ENCODE assay signal across 8 cellular contexts in genomic region chr19:2578911-2579677, GRCh38.
A peak's percentile ranks its signal among the peaks of the same experiment; 100 is the strongest.
DNase-seq lines count a peak whose midpoint lies in the region; ATAC-seq and TF ChIP-seq lines count a peak whose summit lies in the region.

No MANE protein-coding gene starts in this region.

- peaks cover 21% of the 10 kb centered on the region for H3K9me3 Mint-ChIP-seq in HFFc6
- H3K9me3 Mint-ChIP-seq in naive B cell: peaks cover 0 to 17% (median 2%) of the 10 kb centered on the region in 7 donors
- peaks cover 0 to 4% of the 10 kb centered on the region in 2 donors for H3K9me3 Mint-ChIP-seq in stimulated activated naive B cell treated with anti-CD40 and anti-IgM and Interleukin-4, amounts not matched to agents 10 μg/mL and 1 μg/mL and 100 μg/mL, for 72 hours

- peak overlapping the region; percentile 67 for H3K27ac Mint-ChIP-seq in HFFc6
- H3K27ac Mint-ChIP-seq in naive B cell: no peak overlapping the region
- H3K27ac Mint-ChIP-seq in stimulated activated naive B cell treated with anti-CD40 and anti-IgM and Interleukin-4, amounts not matched to agents 10 μg/mL and 1 μg/mL and 100 μg/mL, for 72 hours: peak overlapping the region; percentile 86

- H3K4me1 Mint-ChIP-seq in HFFc6 (ENCODE audit: low read depth) (peaks cover 11% of the 10 kb centered on the region), naive B cell (peaks cover 10 to 25% (median 17%) of the 10 kb centered on the region in 3 donors)
- H3K4me1 Mint-ChIP-seq in stimulated activated naive B cell treated with anti-CD40 and anti-IgM and Interleukin-4, amounts not matched to agents 10 μg/mL and 1 μg/mL and 100 μg/mL, for 72 hours: peaks cover 14 to 41% of the 10 kb centered on the region in 2 donors

- DNase-seq in Ammon's horn (ENCODE audit: low spot score) (peak; percentile 89), HFFc6 (peak; percentile 89), RPMI8226 (peak; percentile 72), fibroblast of peridontal ligament (ENCODE audit: extremely low read depth) (peak; percentile 88), naive B cell (peak; percentile 18)
- DNase-seq in activated effector memory CD4-positive, alpha-beta T cell treated with anti-CD3 and anti-CD28 coated beads, Interleukin-2, amount 50 U/mL, for 16 hours: peak; percentile 84
- DNase-seq in stimulated activated naive B cell treated with anti-CD40 and anti-IgM and Interleukin-4, amounts not matched to agents 10 μg/mL and 1 μg/mL and 100 μg/mL, for 72 hours: peak; percentile 32

- ATAC-seq in naive B cell (ENCODE audit: low read depth in 2 of 2) (no peak), GM21576 (IDR thresholded peaks at IDR 0.05; ENCODE audit: unreplicated experiment) (no peak)
- ATAC-seq in stimulated activated naive B cell treated with anti-CD40 and anti-IgM and Interleukin-4, amounts not matched to agents 10 μg/mL and 1 μg/mL and 100 μg/mL, for 72 hours (replicated peaks): peak; percentile 60 to 63

- TF ChIP-seq CTCF in HFFc6 (IDR thresholded peaks at IDR 0.05): peak; percentile 94

- peak overlapping the region; percentile 81 for H3K4me3 Mint-ChIP-seq in HFFc6
- H3K4me3 Mint-ChIP-seq in naive B cell: peak overlapping the region in 3 of 8 donors; percentile 16 to 47 (median 20)
- H3K4me3 Mint-ChIP-seq in stimulated activated naive B cell treated with anti-CD40 and anti-IgM and Interleukin-4, amounts not matched to agents 10 μg/mL and 1 μg/mL and 100 μg/mL, for 72 hours: peak overlapping the region; percentile 77 to 82

- H3K36me3 Mint-ChIP-seq in HFFc6 (ENCODE audit: low read depth) (peaks cover 5% of the 10 kb centered on the region; the same call in 1 of the 2 replicates), naive B cell (peaks cover 8 to 15% of the 10 kb centered on the region in 2 donors)
- peaks cover 19% of the 10 kb centered on the region in 2 donors for H3K36me3 Mint-ChIP-seq in stimulated activated naive B cell treated with anti-CD40 and anti-IgM and Interleukin-4, amounts not matched to agents 10 μg/mL and 1 μg/mL and 100 μg/mL, for 72 hours

- no peaks in the 10 kb centered on the region for H3K27me3 Mint-ChIP-seq in HFFc6 (ENCODE audit: insufficient read depth)
- H3K27me3 Mint-ChIP-seq in naive B cell: no peaks in the 10 kb centered on the region
- no peaks in the 10 kb centered on the region for H3K27me3 Mint-ChIP-seq in stimulated activated naive B cell treated with anti-CD40 and anti-IgM and Interleukin-4, amounts not matched to agents 10 μg/mL and 1 μg/mL and 100 μg/mL, for 72 hours

Comparison
In these comparisons a context has a peak if more than half of its experiments do, and no peak if none do; other contexts are left out.
1. DNase-seq: peak in every context shown above with its lines; median percentile 89 in Ammon's horn; 89 in HFFc6; 88 in fibroblast of peridontal ligament; 84 in activated effector memory CD4-positive, alpha-beta T cell treated with anti-CD3 and anti-CD28 coated beads, Interleukin-2, amount 50 U/mL, for 16 hours; 72 in RPMI8226; 32 in stimulated activated naive B cell treated with anti-CD40 and anti-IgM and Interleukin-4, amounts not matched to agents 10 μg/mL and 1 μg/mL and 100 μg/mL, for 72 hours; 18 in naive B cell.
2. H3K27ac Mint-ChIP-seq: peak in HFFc6 (single experiment) and stimulated activated naive B cell treated with anti-CD40 and anti-IgM and Interleukin-4, amounts not matched to agents 10 μg/mL and 1 μg/mL and 100 μg/mL, for 72 hours (single experiment); none in naive B cell (0 of 6).
3. ATAC-seq: peak in stimulated activated naive B cell treated with anti-CD40 and anti-IgM and Interleukin-4, amounts not matched to agents 10 μg/mL and 1 μg/mL and 100 μg/mL, for 72 hours (2 of 2); none in naive B cell (0 of 2) and GM21576 (single experiment).